Comparison of ENCODE assay signal across 8 cellular contexts in genomic region chr1:159009704-159010361, GRCh38. TPM values are rescaled to one million over a fixed set of nuclear protein-coding genes. Genes with fewer than 3 reads are reported as not detected.
DNase-seq lines count a peak whose midpoint lies in the region; ATAC-seq and TF ChIP-seq lines count a peak whose summit lies in the region.

Gene IFI16 (plus strand): TSS chr1:159009907. CDS start chr1:159014681, 4,774 bp downstream.

- TF ChIP-seq CTCF in AG04450 (IDR thresholded peaks at IDR 0.05; ENCODE audit: low read depth, low read length): no peak

- DNase-seq in AG04450 (ENCODE audit: low read depth, low spot score): peak; percentile 83
- peak; percentile 92 for DNase-seq in RPMI7951 (ENCODE audit: low read depth)
- peak; percentile 21 for DNase-seq in activated naive CD8-positive, alpha-beta T cell treated with anti-CD3 and anti-CD28 coated beads, Interleukin-2, amount 50 U/mL, for 16 hours (ENCODE audit: low read depth, low spot score)
- no peak for DNase-seq in Right ventricle myocardium superior
- DNase-seq in NCI-H187 treated with DMSO at 0.1 percent for 48 hours (lab: John Stamatoyannopoulos, UW): no peak

- ATAC-seq in GM18861 (IDR thresholded peaks at IDR 0.05; ENCODE audit: unreplicated experiment): peak; percentile 47
- peak; percentile 68 for ATAC-seq in HG03097 (IDR thresholded peaks at IDR 0.05; ENCODE audit: low FRiP score, unreplicated experiment)
- ATAC-seq in Right ventricle myocardium superior (ENCODE audit: poor library complexity): peak; percentile 92

- intact Hi-C loops in Right ventricle myocardium superior (cut with DNase I): no loop called here

- no peaks in the 10 kb centered on the region for H3K36me3 ChIP-seq in rectal smooth muscle tissue (ENCODE audit: control insufficient read depth, insufficient read depth, low read length)

- H3K27me3 ChIP-seq in AG04450 (ENCODE audit: control insufficient read depth, insufficient read depth, low read length) (no peaks in the 10 kb centered on the region), rectal smooth muscle tissue (ENCODE audit: control insufficient read depth, insufficient read depth, low read length) (no peaks in the 10 kb centered on the region)

- CTCF ChIA-PET in AG04450 (lab: Charles Lee): interaction anchor here (0.9 to 3.1 kb wide), 5 partner anchors 8 to 1046 kb away, joined by 3 to 15 read pairs (median 6); no protein-coding TSS in a partner anchor

- peak within 1 kb of the TSS; percentile 79 for H3K27ac ChIP-seq in AG04450 (ENCODE audit: low read depth, low read length)
- H3K27ac ChIP-seq in rectal smooth muscle tissue (ENCODE audit: low read depth, low read length): peak within 1 kb of the TSS; percentile 83

- POLR2A ChIA-PET in AG04450 (lab: Yijun Ruan, JAX): interaction anchor here (1.0 kb wide), 1 partner anchor 10 kb away, joined by 12 read pairs; no protein-coding TSS in a partner anchor

- peaks cover 4% of the 10 kb centered on the region for H3K4me1 ChIP-seq in rectal smooth muscle tissue (ENCODE audit: control insufficient read depth, insufficient read depth, low read length)

- no peaks in the 10 kb centered on the region for H3K9me3 ChIP-seq in AG04450 (ENCODE audit: control insufficient read depth, insufficient read depth, low read length)

- peak within 1 kb of the TSS; percentile 76 for H3K4me3 ChIP-seq in AG04450 (ENCODE audit: low read depth, low read length)
- peak within 1 kb of the TSS; percentile 78 for H3K4me3 ChIP-seq in rectal smooth muscle tissue (ENCODE audit: low read length)

- peak within 1 kb of the TSS; percentile 49 for H3K9ac ChIP-seq in rectal smooth muscle tissue (ENCODE audit: low read length)

RNA-seq across cellular contexts. Expression of gene IFI16, which starts in this region (rescaled TPM):
- polyA plus RNA-seq in AG04450 (2011; rRNA removed): 134 and 179 TPM in 2 replicates
- 77.7 and 104 TPM in 2 replicates for polyA minus RNA-seq in AG04450 (2011; rRNA and poly(A)+ RNA removed)
- 40.9 and 55.9 TPM in 2 replicates for total RNA-seq in RPMI7951 (2014; rRNA removed; shearing (Covaris generic))
- total RNA-seq in Right ventricle myocardium superior: 21.1 TPM

Comparison
In these comparisons a context has a peak if more than half of its experiments do, and no peak if none do; other contexts are left out.
1. DNase-seq: peak in AG04450 (single experiment), RPMI7951 (single experiment) and activated naive CD8-positive, alpha-beta T cell treated with anti-CD3 and anti-CD28 coated beads, Interleukin-2, amount 50 U/mL, for 16 hours (single experiment); none in Right ventricle myocardium superior (single experiment) and NCI-H187 treated with DMSO at 0.1 percent for 48 hours (single experiment).
2. Peak in every context shown above with its lines, with median percentiles within 50 percentile points of each other: ATAC-seq.